In the genomic region with DNA sequence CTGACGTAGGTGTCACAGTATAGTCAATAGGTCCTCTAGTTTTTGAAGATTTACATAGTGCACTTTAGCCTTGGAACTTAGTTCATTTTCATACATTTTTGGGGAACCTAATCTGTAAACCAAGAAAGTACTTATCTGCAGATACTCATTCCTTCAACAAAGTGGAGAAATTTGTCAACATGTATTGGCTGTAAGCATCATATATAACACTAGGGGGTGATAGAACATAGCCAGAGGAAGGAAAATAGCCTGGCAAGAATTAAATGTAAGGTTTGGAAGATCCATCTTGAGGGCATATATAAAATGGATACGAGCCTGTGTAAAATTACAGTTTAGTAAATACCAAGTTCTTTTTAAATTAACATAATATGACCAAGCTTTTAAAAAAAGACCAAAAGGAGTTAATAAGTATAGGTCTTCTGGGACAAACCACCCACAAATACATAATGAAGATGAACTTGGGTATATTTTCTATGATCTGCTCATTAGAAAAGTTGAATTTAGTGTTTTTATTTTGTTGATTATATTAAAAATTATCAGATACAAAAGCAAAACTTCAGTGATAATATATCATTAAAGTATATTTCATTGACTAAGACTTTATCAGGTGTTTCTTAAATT, we compare ENCODE assay signal across 8 cellular contexts. TPM values are rescaled to one million over a fixed set of nuclear protein-coding genes. Genes with fewer than 3 reads are reported as not detected.
A peak's percentile ranks its signal among the peaks of the same experiment; 100 is the strongest.
DNase-seq lines count a peak whose midpoint lies in the region; ATAC-seq and TF ChIP-seq lines count a peak whose summit lies in the region.

No MANE protein-coding gene starts in this region.

- H3K9me3 ChIP-seq in PC-3 (ENCODE audit: low read length) (no peaks in the 10 kb centered on the region), parathyroid adenoma (ENCODE audit: control insufficient read depth, low read length) (no peaks in the 10 kb centered on the region)

- no peaks in the 10 kb centered on the region for H3K27me3 ChIP-seq in PC-3 (ENCODE audit: low read length)
- H3K27me3 ChIP-seq in parathyroid adenoma (ENCODE audit: control insufficient read depth, insufficient read depth, low read length), result no peaks in the 10 kb centered on the region

- no peaks in the 10 kb centered on the region for H3K27me3 Mint-ChIP-seq in activated T-cell treated with anti-CD3 and anti-CD28 coated beads, Interleukin-2, amount 50 U/mL, for 72 hours (ENCODE audit: low read depth)

- peak; percentile 91 for TF ChIP-seq RAD21 in Ishikawa (IDR thresholded peaks at IDR 0.05; ENCODE audit: low read depth)

- H3K4me1 ChIP-seq in PC-3 (ENCODE audit: insufficient read depth, low read length) (no peaks in the 10 kb centered on the region), parathyroid adenoma (no peaks in the 10 kb centered on the region)

- no peak for TF ChIP-seq EP300 in Ishikawa (IDR thresholded peaks at IDR 0.05; ENCODE audit: borderline replicate concordance)

- ATAC-seq in PC-3 (peak; percentile 68), HG02678 (IDR thresholded peaks at IDR 0.05; ENCODE audit: unreplicated experiment) (no peak), GM18861 (IDR thresholded peaks at IDR 0.05; ENCODE audit: unreplicated experiment) (no peak)
- no peak for ATAC-seq in activated T-cell treated with anti-CD3 and anti-CD28 coated beads, Interleukin-2, amount 50 U/mL, for 72 hours (replicated peaks in 1 of 2)

- H3K36me3 ChIP-seq in PC-3 (ENCODE audit: low read depth, low read length) (no peaks in the 10 kb centered on the region), parathyroid adenoma (ENCODE audit: control insufficient read depth, insufficient read depth, low read length) (no peaks in the 10 kb centered on the region)

- H4K20me1 ChIP-seq in PC-3 (ENCODE audit: low read length), result no peaks in the 10 kb centered on the region

- H3K4me3 Mint-ChIP-seq in activated T-cell treated with anti-CD3 and anti-CD28 coated beads, Interleukin-2, amount 50 U/mL, for 72 hours, result no peak overlapping the region

- peak; percentile 45 for DNase-seq in DMS 273 treated with DMSO at 0.1 percent for 48 hours (lab: John Stamatoyannopoulos, UW)
- peak; percentile 77 for DNase-seq in PC-3
- DNase-seq in epithelial cell of proximal tubule (ENCODE audit: low read depth), result no peak
- no peak for DNase-seq in activated T-cell treated with anti-CD3 and anti-CD28 coated beads, Interleukin-2, amount 50 U/mL, for 72 hours

- no peak overlapping the region for H3K27ac ChIP-seq in PC-3 (ENCODE audit: low read length)
- H3K27ac ChIP-seq in parathyroid adenoma, result no peak overlapping the region

- H3K36me3 Mint-ChIP-seq in activated T-cell treated with anti-CD3 and anti-CD28 coated beads, Interleukin-2, amount 50 U/mL, for 72 hours (ENCODE audit: insufficient read depth in 2 of 2), result peaks cover 0 to 2% of the 10 kb centered on the region in 2 donors

- H3K4me3 ChIP-seq in PC-3 (ENCODE audit: low read length) (no peak overlapping the region), epithelial cell of proximal tubule (ENCODE audit: low read depth, low read length) (no peak overlapping the region), parathyroid adenoma (ENCODE audit: low read depth, low read length) (no peak overlapping the region)

- peak; percentile 94 for TF ChIP-seq CTCF in PC-3 (conservative IDR thresholded peaks at IDR 0.05; ENCODE audit: low read depth, low read length)
- peak; percentile 73 for TF ChIP-seq CTCF in epithelial cell of proximal tubule (conservative IDR thresholded peaks at IDR 0.05; ENCODE audit: low read depth, low read length)
- peak; percentile 64 for TF ChIP-seq CTCF in parathyroid adenoma (IDR thresholded peaks at IDR 0.05)

- POLR2A ChIA-PET in PC-3 (lab: Charles Lee; ENCODE audit: unreplicated experiment), result no interaction called here

- H3K9ac ChIP-seq in PC-3 (ENCODE audit: low read length) (no peak overlapping the region), parathyroid adenoma (no peak overlapping the region)

- no peaks in the 10 kb centered on the region for H3K9me3 Mint-ChIP-seq in activated T-cell treated with anti-CD3 and anti-CD28 coated beads, Interleukin-2, amount 50 U/mL, for 72 hours

- CTCF ChIA-PET in PC-3 (lab: Charles Lee), result interaction anchor here (0.7 kb wide), 1 partner anchor 350 kb away, joined by 5 read pairs; no protein-coding TSS in a partner anchor

- H3K4me1 Mint-ChIP-seq in activated T-cell treated with anti-CD3 and anti-CD28 coated beads, Interleukin-2, amount 50 U/mL, for 72 hours (ENCODE audit: low read depth), result no peaks in the 10 kb centered on the region

- H2AFZ ChIP-seq in PC-3 (ENCODE audit: low read length), result no peak overlapping the region
- H2AFZ ChIP-seq in parathyroid adenoma, result no peak overlapping the region

- H3K79me2 ChIP-seq in PC-3 (ENCODE audit: low read length), result no peaks in the 10 kb centered on the region
- H3K79me2 ChIP-seq in parathyroid adenoma, result no peaks in the 10 kb centered on the region

- no TSS peak for BruUV-seq in PC-3 (replicated peaks; lab: Mats Ljungman, UMichigan)

- H3K4me2 ChIP-seq in PC-3 (ENCODE audit: low read length), result no peak overlapping the region
- no peak overlapping the region for H3K4me2 ChIP-seq in parathyroid adenoma (ENCODE audit: low read length)

- intact Hi-C loops in PC-3 (cut with micrococcal nuclease), result loop anchor here (5.0 kb wide), 2 partner anchors 60 to 1195 kb away; no protein-coding TSS in a partner anchor

- H3K9me2 ChIP-seq in PC-3 (replicated peaks; ENCODE audit: low read length), result no peaks in the 10 kb centered on the region

- no peak overlapping the region for H3K27ac Mint-ChIP-seq in activated T-cell treated with anti-CD3 and anti-CD28 coated beads, Interleukin-2, amount 50 U/mL, for 72 hours

- H3F3A ChIP-seq in PC-3 (ENCODE audit: low read length, unreplicated experiment), result no peaks in the 10 kb centered on the region

TF ChIP-seq in Ishikawa, 13 proteins besides CTCF, POLR2A, EP300 and RAD21:
- TF ChIP-seq TAF1 (IDR thresholded peaks at IDR 0.05; ENCODE audit: low read depth) (no peak), CREB1 (IDR thresholded peaks at IDR 0.05; ENCODE audit: low read depth) (no peak), CEBPB (IDR thresholded peaks at IDR 0.05) (no peak), TEAD4 (IDR thresholded peaks at IDR 0.05) (no peak), FOXM1 (IDR thresholded peaks at IDR 0.05; ENCODE audit: borderline replicate concordance, low read depth) (no peak), EGR1 (IDR thresholded peaks at IDR 0.05) (no peak), ZBTB7A (IDR thresholded peaks at IDR 0.05; ENCODE audit: low read depth) (no peak), NFIC (IDR thresholded peaks at IDR 0.05) (no peak), YY1 (IDR thresholded peaks at IDR 0.05; ENCODE audit: low read depth) (no peak), TCF12 (IDR thresholded peaks at IDR 0.05; ENCODE audit: low read depth) (no peak)
- TF ChIP-seq, protein P1, sequence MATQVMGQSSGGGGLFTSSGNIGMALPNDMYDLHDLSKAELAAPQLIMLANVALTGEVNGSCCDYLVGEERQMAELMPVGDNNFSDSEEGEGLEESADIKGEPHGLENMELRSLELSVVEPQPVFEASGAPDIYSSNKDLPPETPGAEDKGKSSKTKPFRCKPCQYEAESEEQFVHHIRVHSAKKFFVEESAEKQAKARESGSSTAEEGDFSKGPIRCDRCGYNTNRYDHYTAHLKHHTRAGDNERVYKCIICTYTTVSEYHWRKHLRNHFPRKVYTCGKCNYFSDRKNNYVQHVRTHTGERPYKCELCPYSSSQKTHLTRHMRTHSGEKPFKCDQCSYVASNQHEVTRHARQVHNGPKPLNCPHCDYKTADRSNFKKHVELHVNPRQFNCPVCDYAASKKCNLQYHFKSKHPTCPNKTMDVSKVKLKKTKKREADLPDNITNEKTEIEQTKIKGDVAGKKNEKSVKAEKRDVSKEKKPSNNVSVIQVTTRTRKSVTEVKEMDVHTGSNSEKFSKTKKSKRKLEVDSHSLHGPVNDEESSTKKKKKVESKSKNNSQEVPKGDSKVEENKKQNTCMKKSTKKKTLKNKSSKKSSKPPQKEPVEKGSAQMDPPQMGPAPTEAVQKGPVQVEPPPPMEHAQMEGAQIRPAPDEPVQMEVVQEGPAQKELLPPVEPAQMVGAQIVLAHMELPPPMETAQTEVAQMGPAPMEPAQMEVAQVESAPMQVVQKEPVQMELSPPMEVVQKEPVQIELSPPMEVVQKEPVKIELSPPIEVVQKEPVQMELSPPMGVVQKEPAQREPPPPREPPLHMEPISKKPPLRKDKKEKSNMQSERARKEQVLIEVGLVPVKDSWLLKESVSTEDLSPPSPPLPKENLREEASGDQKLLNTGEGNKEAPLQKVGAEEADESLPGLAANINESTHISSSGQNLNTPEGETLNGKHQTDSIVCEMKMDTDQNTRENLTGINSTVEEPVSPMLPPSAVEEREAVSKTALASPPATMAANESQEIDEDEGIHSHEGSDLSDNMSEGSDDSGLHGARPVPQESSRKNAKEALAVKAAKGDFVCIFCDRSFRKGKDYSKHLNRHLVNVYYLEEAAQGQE (IDR thresholded peaks at IDR 0.05; ENCODE audit: low read depth), result no peak
- TF ChIP-seq, protein P2, sequence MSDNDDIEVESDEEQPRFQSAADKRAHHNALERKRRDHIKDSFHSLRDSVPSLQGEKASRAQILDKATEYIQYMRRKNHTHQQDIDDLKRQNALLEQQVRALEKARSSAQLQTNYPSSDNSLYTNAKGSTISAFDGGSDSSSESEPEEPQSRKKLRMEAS (IDR thresholded peaks at IDR 0.05), result no peak
- TF ChIP-seq, protein P3, sequence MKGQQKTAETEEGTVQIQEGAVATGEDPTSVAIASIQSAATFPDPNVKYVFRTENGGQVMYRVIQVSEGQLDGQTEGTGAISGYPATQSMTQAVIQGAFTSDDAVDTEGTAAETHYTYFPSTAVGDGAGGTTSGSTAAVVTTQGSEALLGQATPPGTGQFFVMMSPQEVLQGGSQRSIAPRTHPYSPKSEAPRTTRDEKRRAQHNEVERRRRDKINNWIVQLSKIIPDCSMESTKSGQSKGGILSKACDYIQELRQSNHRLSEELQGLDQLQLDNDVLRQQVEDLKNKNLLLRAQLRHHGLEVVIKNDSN (IDR thresholded peaks at IDR 0.05), result no peak

RNA-seq across cellular contexts. Expression of a gene that starts 18.2 kb away (rescaled TPM):
- 1,848 and 2,472 TPM in 2 replicates for total RNA-seq in PC-3 (2014; rRNA removed)
- total RNA-seq in epithelial cell of proximal tubule, result 1,752 and 2,984 TPM in 2 replicates
- total RNA-seq in activated T-cell treated with anti-CD3 and anti-CD28 coated beads, Interleukin-2, amount 50 U/mL, for 72 hours, result 1,000 to 10,000 TPM; 3,626 to 3,861 TPM

Comparison
In these comparisons a context has a peak if more than half of its experiments do, and no peak if none do; other contexts are left out.
1. DNase-seq: peak in DMS 273 treated with DMSO at 0.1 percent for 48 hours (single experiment) and PC-3 (single experiment); none in epithelial cell of proximal tubule (single experiment) and activated T-cell treated with anti-CD3 and anti-CD28 coated beads, Interleukin-2, amount 50 U/mL, for 72 hours (0 of 2).
2. Peak in every context shown above with its lines, with median percentiles within 50 percentile points of each other: CTCF ChIP-seq.